Comparison of ENCODE assay signal across 1 cellular context in genomic region chr3:37892917-37893595, GRCh38.
TF ChIP-seq lines count a peak whose summit lies in the region.

No MANE protein-coding gene starts in this region.

TF ChIP-seq in HepG2, 621 proteins besides CTCF, POLR2A, EP300 and RAD21 (continued from another document and continues in another):
- TF ChIP-seq, protein P1, sequence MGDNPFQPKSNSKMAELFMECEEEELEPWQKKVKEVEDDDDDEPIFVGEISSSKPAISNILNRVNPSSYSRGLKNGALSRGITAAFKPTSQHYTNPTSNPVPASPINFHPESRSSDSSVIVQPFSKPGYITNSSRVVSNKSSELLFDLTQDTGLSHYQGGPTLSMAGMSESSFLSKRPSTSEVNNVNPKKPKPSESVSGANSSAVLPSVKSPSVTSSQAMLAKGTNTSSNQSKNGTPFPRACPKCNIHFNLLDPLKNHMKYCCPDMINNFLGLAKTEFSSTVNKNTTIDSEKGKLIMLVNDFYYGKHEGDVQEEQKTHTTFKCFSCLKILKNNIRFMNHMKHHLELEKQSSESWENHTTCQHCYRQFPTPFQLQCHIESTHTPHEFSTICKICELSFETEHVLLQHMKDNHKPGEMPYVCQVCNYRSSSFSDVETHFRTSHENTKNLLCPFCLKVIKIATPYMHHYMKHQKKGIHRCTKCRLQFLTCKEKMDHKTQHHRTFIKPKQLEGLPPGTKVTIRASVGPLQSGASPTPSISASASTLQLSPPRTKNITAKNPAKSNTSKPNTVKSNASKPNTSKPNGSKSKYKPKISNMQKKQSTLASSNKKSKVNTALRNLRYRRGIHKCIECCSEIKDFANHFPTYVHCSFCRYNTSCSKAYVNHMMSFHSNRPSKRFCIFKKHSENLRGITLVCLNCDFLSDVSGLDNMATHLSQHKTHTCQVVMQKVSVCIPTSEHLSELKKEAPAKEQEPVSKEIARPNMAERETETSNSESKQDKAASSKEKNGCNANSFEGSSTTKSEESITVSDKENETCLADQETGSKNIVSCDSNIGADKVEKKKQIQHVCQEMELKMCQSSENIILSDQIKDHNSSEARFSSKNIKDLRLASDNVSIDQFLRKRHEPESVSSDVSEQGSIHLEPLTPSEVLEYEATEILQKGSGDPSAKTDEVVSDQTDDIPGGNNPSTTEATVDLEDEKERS (CRISPR knock-in tag; IDR thresholded peaks at IDR 0.05), result 0 out of 2 replicates have a peak, but pooled peaks have one; percentile 63
- TF ChIP-seq, protein P2, sequence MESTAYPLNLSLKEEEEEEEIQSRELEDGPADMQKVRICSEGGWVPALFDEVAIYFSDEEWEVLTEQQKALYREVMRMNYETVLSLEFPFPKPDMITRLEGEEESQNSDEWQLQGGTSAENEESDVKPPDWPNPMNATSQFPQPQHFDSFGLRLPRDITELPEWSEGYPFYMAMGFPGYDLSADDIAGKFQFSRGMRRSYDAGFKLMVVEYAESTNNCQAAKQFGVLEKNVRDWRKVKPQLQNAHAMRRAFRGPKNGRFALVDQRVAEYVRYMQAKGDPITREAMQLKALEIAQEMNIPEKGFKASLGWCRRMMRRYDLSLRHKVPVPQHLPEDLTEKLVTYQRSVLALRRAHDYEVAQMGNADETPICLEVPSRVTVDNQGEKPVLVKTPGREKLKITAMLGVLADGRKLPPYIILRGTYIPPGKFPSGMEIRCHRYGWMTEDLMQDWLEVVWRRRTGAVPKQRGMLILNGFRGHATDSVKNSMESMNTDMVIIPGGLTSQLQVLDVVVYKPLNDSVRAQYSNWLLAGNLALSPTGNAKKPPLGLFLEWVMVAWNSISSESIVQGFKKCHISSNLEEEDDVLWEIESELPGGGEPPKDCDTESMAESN (CRISPR knock-in tag; conservative IDR thresholded peaks at IDR 0.05), result no peak
- TF ChIP-seq SNRNP70 (IDR thresholded peaks at IDR 0.05; ENCODE audit: low read depth, low read length) (no peak), MAFF (IDR thresholded peaks at IDR 0.05; ENCODE audit: low read depth, low read length) (no peak), ADNP (CRISPR knock-in tag; IDR thresholded peaks at IDR 0.05) (no peak), ZNF564 (CRISPR knock-in tag; IDR thresholded peaks at IDR 0.05) (peak; percentile 76; the same call in 1 of the 2 replicates), NONO (IDR thresholded peaks at IDR 0.05) (no peak), NONO (CRISPR knock-in tag; conservative IDR thresholded peaks at IDR 0.05) (peak; percentile 73; the same call in 1 of the 2 replicates), ZBTB34 (CRISPR knock-in tag; IDR thresholded peaks at IDR 0.05) (peak; percentile 18; the same call in 1 of the 2 replicates), SYNCRIP (IDR thresholded peaks at IDR 0.05; ENCODE audit: insufficient read depth, low read depth, low read length) (no peak), ZNF547 (CRISPR knock-in tag; IDR thresholded peaks at IDR 0.05) (no peak; the same call in 1 of the 2 replicates), PRPF4 (IDR thresholded peaks at IDR 0.05; ENCODE audit: low read depth, low read length, poor library complexity, severe bottlenecking) (no peak), ZNF530 (CRISPR knock-in tag; IDR thresholded peaks at IDR 0.05; ENCODE audit: low read depth) (no peak), SIX4 (CRISPR knock-in tag; IDR thresholded peaks at IDR 0.05) (no peak), SMAD1 (CRISPR knock-in tag; IDR thresholded peaks at IDR 0.05; ENCODE audit: borderline replicate concordance, low read depth) (no peak), ZNF704 (CRISPR knock-in tag; IDR thresholded peaks at IDR 0.05; ENCODE audit: borderline replicate concordance) (no peak), SIN3A (IDR thresholded peaks at IDR 0.05; ENCODE audit: borderline replicate concordance, low read depth, low read length) (peak; percentile 82), HNRNPH1 (optimal IDR thresholded peaks at IDR 0.05; ENCODE audit: low read depth, low read length) (no peak), ZNF354B (CRISPR knock-in tag; IDR thresholded peaks at IDR 0.05) (no peak), NFE2L1 (CRISPR knock-in tag; IDR thresholded peaks at IDR 0.05; ENCODE audit: borderline replicate concordance) (no peak), MYNN (CRISPR knock-in tag; IDR thresholded peaks at IDR 0.05; ENCODE audit: low read depth) (no peak), ZNF784 (CRISPR knock-in tag; IDR thresholded peaks at IDR 0.05; ENCODE audit: borderline replicate concordance) (no peak), HMG20A (CRISPR knock-in tag; IDR thresholded peaks at IDR 0.05; ENCODE audit: borderline replicate concordance) (peak; percentile 60; the same call in 1 of the 2 replicates), ZFYVE20 (CRISPR knock-in tag; IDR thresholded peaks at IDR 0.05; ENCODE audit: borderline replicate concordance, low read depth) (no peak), ZNF770 (CRISPR knock-in tag; IDR thresholded peaks at IDR 0.05) (no peak), RFX1 (IDR thresholded peaks at IDR 0.05) (no peak), ZNF274 (CRISPR knock-in tag; IDR thresholded peaks at IDR 0.05) (no peak), ZNF891 (CRISPR knock-in tag; IDR thresholded peaks at IDR 0.05) (no peak), MXD4 (CRISPR knock-in tag; IDR thresholded peaks at IDR 0.05) (no peak; the same call in 1 of the 2 replicates), POLR2AphosphoS2 (IDR thresholded peaks at IDR 0.05; ENCODE audit: low read depth, low read length) (no peak), ZNF44 (CRISPR knock-in tag; IDR thresholded peaks at IDR 0.05) (no peak), DDIT3 (CRISPR knock-in tag; IDR thresholded peaks at IDR 0.05) (no peak), GPN1 (CRISPR knock-in tag; IDR thresholded peaks at IDR 0.05; ENCODE audit: borderline replicate concordance) (no peak), PCBP2 (optimal IDR thresholded peaks at IDR 0.05; ENCODE audit: low read depth, low read length, poor library complexity, severe bottlenecking) (no peak), ELF4 (CRISPR knock-in tag; IDR thresholded peaks at IDR 0.05; ENCODE audit: borderline replicate concordance) (peak; percentile 45; the same call in 1 of the 2 replicates), SIX1 (CRISPR knock-in tag; IDR thresholded peaks at IDR 0.05; ENCODE audit: borderline replicate concordance) (no peak), ZNF160 (CRISPR knock-in tag; IDR thresholded peaks at IDR 0.05) (peak; percentile 75; the same call in 1 of the 2 replicates), SALL1 (CRISPR knock-in tag; IDR thresholded peaks at IDR 0.05) (peak; percentile 98), AHR (CRISPR knock-in tag; IDR thresholded peaks at IDR 0.05) (peak; percentile 57; the same call in 1 of the 2 replicates), ZNF275 (CRISPR knock-in tag; IDR thresholded peaks at IDR 0.05; ENCODE audit: borderline replicate concordance) (no peak)
- TF ChIP-seq, protein P3, sequence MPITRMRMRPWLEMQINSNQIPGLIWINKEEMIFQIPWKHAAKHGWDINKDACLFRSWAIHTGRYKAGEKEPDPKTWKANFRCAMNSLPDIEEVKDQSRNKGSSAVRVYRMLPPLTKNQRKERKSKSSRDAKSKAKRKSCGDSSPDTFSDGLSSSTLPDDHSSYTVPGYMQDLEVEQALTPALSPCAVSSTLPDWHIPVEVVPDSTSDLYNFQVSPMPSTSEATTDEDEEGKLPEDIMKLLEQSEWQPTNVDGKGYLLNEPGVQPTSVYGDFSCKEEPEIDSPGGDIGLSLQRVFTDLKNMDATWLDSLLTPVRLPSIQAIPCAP (CRISPR knock-in tag; IDR thresholded peaks at IDR 0.05; ENCODE audit: low read depth), result no peak
- TF ChIP-seq, protein P4, sequence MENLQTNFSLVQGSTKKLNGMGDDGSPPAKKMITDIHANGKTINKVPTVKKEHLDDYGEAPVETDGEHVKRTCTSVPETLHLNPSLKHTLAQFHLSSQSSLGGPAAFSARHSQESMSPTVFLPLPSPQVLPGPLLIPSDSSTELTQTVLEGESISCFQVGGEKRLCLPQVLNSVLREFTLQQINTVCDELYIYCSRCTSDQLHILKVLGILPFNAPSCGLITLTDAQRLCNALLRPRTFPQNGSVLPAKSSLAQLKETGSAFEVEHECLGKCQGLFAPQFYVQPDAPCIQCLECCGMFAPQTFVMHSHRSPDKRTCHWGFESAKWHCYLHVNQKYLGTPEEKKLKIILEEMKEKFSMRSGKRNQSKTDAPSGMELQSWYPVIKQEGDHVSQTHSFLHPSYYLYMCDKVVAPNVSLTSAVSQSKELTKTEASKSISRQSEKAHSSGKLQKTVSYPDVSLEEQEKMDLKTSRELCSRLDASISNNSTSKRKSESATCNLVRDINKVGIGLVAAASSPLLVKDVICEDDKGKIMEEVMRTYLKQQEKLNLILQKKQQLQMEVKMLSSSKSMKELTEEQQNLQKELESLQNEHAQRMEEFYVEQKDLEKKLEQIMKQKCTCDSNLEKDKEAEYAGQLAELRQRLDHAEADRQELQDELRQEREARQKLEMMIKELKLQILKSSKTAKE (CRISPR knock-in tag; IDR thresholded peaks at IDR 0.05; ENCODE audit: borderline replicate concordance), result peak; percentile 74
- TF ChIP-seq, protein P5, sequence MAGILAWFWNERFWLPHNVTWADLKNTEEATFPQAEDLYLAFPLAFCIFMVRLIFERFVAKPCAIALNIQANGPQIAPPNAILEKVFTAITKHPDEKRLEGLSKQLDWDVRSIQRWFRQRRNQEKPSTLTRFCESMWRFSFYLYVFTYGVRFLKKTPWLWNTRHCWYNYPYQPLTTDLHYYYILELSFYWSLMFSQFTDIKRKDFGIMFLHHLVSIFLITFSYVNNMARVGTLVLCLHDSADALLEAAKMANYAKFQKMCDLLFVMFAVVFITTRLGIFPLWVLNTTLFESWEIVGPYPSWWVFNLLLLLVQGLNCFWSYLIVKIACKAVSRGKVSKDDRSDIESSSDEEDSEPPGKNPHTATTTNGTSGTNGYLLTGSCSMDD (CRISPR knock-in tag; IDR thresholded peaks at IDR 0.05), result no peak
- TF ChIP-seq, protein P6, sequence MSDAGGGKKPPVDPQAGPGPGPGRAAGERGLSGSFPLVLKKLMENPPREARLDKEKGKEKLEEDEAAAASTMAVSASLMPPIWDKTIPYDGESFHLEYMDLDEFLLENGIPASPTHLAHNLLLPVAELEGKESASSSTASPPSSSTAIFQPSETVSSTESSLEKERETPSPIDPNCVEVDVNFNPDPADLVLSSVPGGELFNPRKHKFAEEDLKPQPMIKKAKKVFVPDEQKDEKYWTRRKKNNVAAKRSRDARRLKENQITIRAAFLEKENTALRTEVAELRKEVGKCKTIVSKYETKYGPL (CRISPR knock-in tag; IDR thresholded peaks at IDR 0.05), result no peak
- TF ChIP-seq, protein P7, sequence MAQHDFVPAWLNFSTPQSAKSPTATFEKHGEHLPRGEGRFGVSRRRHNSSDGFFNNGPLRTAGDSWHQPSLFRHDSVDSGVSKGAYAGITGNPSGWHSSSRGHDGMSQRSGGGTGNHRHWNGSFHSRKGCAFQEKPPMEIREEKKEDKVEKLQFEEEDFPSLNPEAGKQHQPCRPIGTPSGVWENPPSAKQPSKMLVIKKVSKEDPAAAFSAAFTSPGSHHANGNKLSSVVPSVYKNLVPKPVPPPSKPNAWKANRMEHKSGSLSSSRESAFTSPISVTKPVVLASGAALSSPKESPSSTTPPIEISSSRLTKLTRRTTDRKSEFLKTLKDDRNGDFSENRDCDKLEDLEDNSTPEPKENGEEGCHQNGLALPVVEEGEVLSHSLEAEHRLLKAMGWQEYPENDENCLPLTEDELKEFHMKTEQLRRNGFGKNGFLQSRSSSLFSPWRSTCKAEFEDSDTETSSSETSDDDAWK (CRISPR knock-in tag; IDR thresholded peaks at IDR 0.05), result no peak
